28 cellular contexts compared by ENCODE assay signal in genomic region chr5:1034421-1034905, GRCh38. TPM values are rescaled to one million over a fixed set of nuclear protein-coding genes. Genes with fewer than 3 reads are reported as not detected.
"Had no signal": no experiment of that assay in that cellular context is flagged by ENCODE, and none has a peak within 500 bp of the region (broad histone marks: within the 10 kb centered on the region; RNA-seq: fewer than 3 reads in every experiment).

No MANE protein-coding gene starts in this region.

- H3K27ac ChIP-seq: adrenal gland, cardiac muscle cell, esophagus muscularis mucosa, foreskin keratinocyte, prostate gland, stomach, suprapubic skin, tibial artery, upper lobe of right lung had no signal

- H3K36me3 ChIP-seq: adrenal gland, cardiac muscle cell, prostate gland, stomach, suprapubic skin, tibial artery, upper lobe of right lung had no signal

- DNase-seq: activated CD4-positive, alpha-beta T cell treated with anti-CD3 and anti-CD28 coated beads for 36 hours; activated CD4-positive, CD25-positive, alpha-beta regulatory T cell; activated CD8-positive, alpha-beta T cell treated with anti-CD3 and anti-CD28 coated beads, Interleukin-2, amount 10 ng/mL, durations not matched to agents 7 days and 5 days; activated effector memory CD4-positive, alpha-beta T cell treated with Interleukin-2 at 50 U/mL for 16 hours; activated naive CD4-positive, alpha-beta T cell treated with Interleukin-2 at 50 U/mL for 16 hours; activated naive CD8-positive, alpha-beta T cell treated with anti-CD3 and anti-CD28 coated beads for 36 hours; activated T-cell treated with anti-CD3 and anti-CD28 coated beads for 4 hours; endodermal cell; foreskin keratinocyte; mesenchymal stem cell; retina; stimulated activated CD4-positive, alpha-beta T cell treated with anti-CD3 and anti-CD28 coated beads, Interleukin-15, amount 100 ng/mL, for 24 hours; stimulated activated CD4-positive, alpha-beta T cell treated with anti-CD3 and anti-CD28 coated beads, Interleukin-2, amount 100 ng/mL, for 24 hours; stimulated activated naive B cell treated with anti-CD40 and anti-IgM and Interleukin-4, amounts not matched to agents 10 μg/mL and 1 μg/mL and 100 μg/mL, for 72 hours; stomach; tibial artery; upper lobe of right lung had no signal

- ATAC-seq: activated CD4-positive, alpha-beta T cell treated with anti-CD3 and anti-CD28 coated beads for 36 hours; activated CD8-positive, alpha-beta T cell treated with anti-CD3 and anti-CD28 coated beads, Interleukin-2, amount 10 ng/mL, durations not matched to agents 7 days and 5 days; foreskin keratinocyte; naive thymus-derived CD8-positive, alpha-beta T cell; stimulated activated naive B cell treated with anti-CD40 and anti-IgM and Interleukin-4, amounts not matched to agents 10 μg/mL and 1 μg/mL and 100 μg/mL, for 72 hours; upper lobe of right lung had no signal

- H3K36me3 Mint-ChIP-seq: activated naive CD8-positive, alpha-beta T cell treated with anti-CD3 and anti-CD28 coated beads for 36 hours; naive thymus-derived CD8-positive, alpha-beta T cell had no signal

- H3K9me3 ChIP-seq: adrenal gland, esophagus muscularis mucosa, prostate gland, stomach, suprapubic skin, tibial artery, upper lobe of right lung had no signal

- H3K27me3 ChIP-seq: adrenal gland, cardiac muscle cell, foreskin keratinocyte, upper lobe of right lung had no signal

- H3K4me3 ChIP-seq: adrenal gland, cardiac muscle cell, esophagus muscularis mucosa, prostate gland, stomach, suprapubic skin, tibial artery, upper lobe of right lung had no signal

- H3K4me1 Mint-ChIP-seq: activated CD4-positive, alpha-beta T cell treated with anti-CD3 and anti-CD28 coated beads for 36 hours; activated naive CD8-positive, alpha-beta T cell treated with anti-CD3 and anti-CD28 coated beads for 36 hours; endodermal cell had no signal

- H3K27me3 Mint-ChIP-seq: activated CD4-positive, alpha-beta T cell treated with anti-CD3 and anti-CD28 coated beads for 36 hours; activated naive CD8-positive, alpha-beta T cell treated with anti-CD3 and anti-CD28 coated beads for 36 hours had no signal

- H3K9me3 Mint-ChIP-seq: activated naive CD8-positive, alpha-beta T cell treated with anti-CD3 and anti-CD28 coated beads for 36 hours; brain; dendritic cell treated with granulocyte-macrophage colony-stimulating factor and Interleukin-4, amounts not matched to agents 40 ng/mL and 50 ng/mL, for 4 days; naive thymus-derived CD8-positive, alpha-beta T cell; stimulated activated naive B cell treated with anti-CD40 and anti-IgM and Interleukin-4, amounts not matched to agents 10 μg/mL and 1 μg/mL and 100 μg/mL, for 72 hours; T-helper 2 cell treated with Interferon-gamma antibody and Interleukin-4, amounts not matched to agents 5 μg/mL and 100 μg/mL, for 36 hours had no signal

- FAIRE-seq: islet of Langerhans had no signal

- H3K4me1 ChIP-seq: adrenal gland, esophagus muscularis mucosa, foreskin keratinocyte, prostate gland, stomach, suprapubic skin, tibial artery, upper lobe of right lung had no signal

- H3K4me3 Mint-ChIP-seq: activated CD4-positive, alpha-beta T cell treated with anti-CD3 and anti-CD28 coated beads for 36 hours; activated CD8-positive, alpha-beta T cell treated with anti-CD3 and anti-CD28 coated beads, Interleukin-2, amount 10 ng/mL, durations not matched to agents 7 days and 5 days; activated naive CD8-positive, alpha-beta T cell treated with anti-CD3 and anti-CD28 coated beads for 36 hours; brain; dendritic cell treated with granulocyte-macrophage colony-stimulating factor and Interleukin-4, amounts not matched to agents 40 ng/mL and 50 ng/mL, for 4 days; endodermal cell; naive thymus-derived CD8-positive, alpha-beta T cell; stimulated activated naive B cell treated with anti-CD40 and anti-IgM and Interleukin-4, amounts not matched to agents 10 μg/mL and 1 μg/mL and 100 μg/mL, for 72 hours; T-helper 2 cell treated with Interferon-gamma antibody and Interleukin-4, amounts not matched to agents 5 μg/mL and 100 μg/mL, for 36 hours had no signal

RNA-seq across cellular contexts. Expression of gene NKD2, which starts 25.9 kb away (rescaled TPM):
- total RNA-seq: naive thymus-derived CD8-positive, alpha-beta T cell; osteocyte had no signal
- polyA plus RNA-seq: foreskin keratinocyte had no signal
